In the genomic region with DNA sequence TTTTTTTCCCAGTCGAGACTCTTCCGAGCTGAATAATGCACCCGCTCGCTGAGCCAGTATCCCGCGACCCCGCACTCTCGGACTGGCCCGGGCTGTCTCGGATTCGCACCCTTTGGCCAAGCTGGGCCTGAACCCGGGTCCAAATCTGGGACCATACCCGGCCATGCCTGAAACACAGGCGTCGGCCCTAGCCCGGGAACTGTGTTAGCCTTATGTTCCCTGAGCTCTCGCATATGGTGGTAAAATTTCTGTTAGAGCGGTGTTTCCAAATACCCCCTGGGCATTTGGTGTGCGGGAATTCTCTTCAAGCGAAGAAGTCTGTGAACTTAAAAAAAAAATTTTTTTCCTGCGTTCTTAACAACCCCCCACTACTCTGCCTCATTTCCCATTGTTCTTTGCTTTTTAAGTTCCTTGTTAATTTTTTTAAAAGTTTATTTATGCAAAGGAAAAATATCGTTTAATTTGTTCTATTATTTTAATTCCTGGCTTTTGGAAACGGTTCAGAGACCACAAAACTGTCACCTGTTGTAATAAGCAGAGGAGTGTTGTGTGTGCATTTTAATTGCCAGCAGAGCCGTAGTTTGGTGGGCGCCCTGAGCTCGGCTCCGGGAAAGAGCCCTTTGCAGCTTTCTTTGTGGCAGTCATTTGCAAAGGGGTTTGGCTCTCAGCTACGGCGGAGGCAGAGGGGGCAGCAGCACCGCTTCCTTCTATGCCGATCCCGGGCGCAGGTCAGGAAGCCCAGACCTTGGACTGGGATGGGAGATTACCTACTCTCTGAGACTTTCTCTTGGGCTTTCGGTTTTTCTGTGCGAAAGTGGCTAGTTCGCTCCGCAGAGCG, we compare ENCODE assay signal across 9 cellular contexts. TPM values are rescaled to one million over a fixed set of nuclear protein-coding genes. Genes with fewer than 3 reads are reported as not detected.
A peak's percentile ranks its signal among the peaks of the same experiment; 100 is the strongest.
DNase-seq lines count a peak whose midpoint lies in the region; TF ChIP-seq lines count a peak whose summit lies in the region.
"Had no signal": no experiment of that assay in that cellular context is flagged by ENCODE, and none has a peak within 500 bp of the region (broad histone marks: within the 10 kb centered on the region; RNA-seq: fewer than 3 reads in every experiment).

No MANE protein-coding gene starts in this region.

- H3K9me3 ChIP-seq in ES-I3 (ENCODE audit: control insufficient read depth, insufficient read depth, low read length) (no peaks in the 10 kb centered on the region), tibial artery (no peaks in the 10 kb centered on the region)

- H3K9ac ChIP-seq in ES-I3 (ENCODE audit: low read depth, low read length): peak overlapping the region; percentile 54; the same call in 1 of the 2 replicates

- no peak overlapping the region for H3K4me3 Mint-ChIP-seq in nephron progenitor cell
- no peak overlapping the region for H3K4me3 Mint-ChIP-seq in activated T-helper 2 cell treated with anti-CD3 and anti-CD28 coated beads, Interferon-gamma antibody, Interleukin-2, Interleukin-4, amounts not matched to agents 10 μg/mL and 5 μg/mL and 100 μg/mL, durations not matched to agents 14 hours and 24 hours and 36 hours (ENCODE audit: low read depth)

- H3K4me1 ChIP-seq in ES-I3 (ENCODE audit: insufficient read depth, low read length) (peaks cover 7% of the 10 kb centered on the region; the same call in 1 of the 2 replicates), tibial artery (peaks cover 0 to 38% (median 33%) of the 10 kb centered on the region in 4 donors)

- TF ChIP-seq CTCF in coronary artery (IDR thresholded peaks at IDR 0.05) (no peak), nephron progenitor cell (IDR thresholded peaks at IDR 0.05) (no peak), tibial artery (IDR thresholded peaks at IDR 0.05) (no peak)

- no peak overlapping the region for H3K27ac ChIP-seq in coronary artery
- H3K27ac ChIP-seq in tibial artery: no peak overlapping the region

- H3K27me3 ChIP-seq in tibial artery: peaks cover 16 to 98% of the 10 kb centered on the region in 2 donors

- H3K4me3 ChIP-seq in coronary artery (peak overlapping the region; percentile 75), tibial artery (no peak overlapping the region)

- H3K27ac Mint-ChIP-seq in nephron progenitor cell: peak overlapping the region; percentile 62
- H3K27ac Mint-ChIP-seq in activated T-helper 2 cell treated with anti-CD3 and anti-CD28 coated beads, Interferon-gamma antibody, Interleukin-2, Interleukin-4, amounts not matched to agents 10 μg/mL and 5 μg/mL and 100 μg/mL, durations not matched to agents 14 hours and 24 hours and 36 hours: no peak overlapping the region

- H3K4me1 Mint-ChIP-seq in nephron progenitor cell: peaks cover 10% of the 10 kb centered on the region
- H3K4me1 Mint-ChIP-seq in activated T-helper 2 cell treated with anti-CD3 and anti-CD28 coated beads, Interferon-gamma antibody, Interleukin-2, Interleukin-4, amounts not matched to agents 10 μg/mL and 5 μg/mL and 100 μg/mL, durations not matched to agents 14 hours and 24 hours and 36 hours (ENCODE audit: low read depth): peaks cover 24% of the 10 kb centered on the region

- H3K9me3 Mint-ChIP-seq in nephron progenitor cell: no peaks in the 10 kb centered on the region
- no peaks in the 10 kb centered on the region for H3K9me3 Mint-ChIP-seq in activated T-helper 2 cell treated with anti-CD3 and anti-CD28 coated beads, Interferon-gamma antibody, Interleukin-2, Interleukin-4, amounts not matched to agents 10 μg/mL and 5 μg/mL and 100 μg/mL, durations not matched to agents 14 hours and 24 hours and 36 hours

- H3K36me3 ChIP-seq in ES-I3 (ENCODE audit: insufficient read depth, low read length) (no peaks in the 10 kb centered on the region), tibial artery (no peaks in the 10 kb centered on the region)

- DNase-seq in NCI-H510A (lab: John Stamatoyannopoulos, UW) (peak; percentile 67), coronary artery (ENCODE audit: low spot score) (no peak), nephron progenitor cell (peak; percentile 60), SIG-M5 (lab: John Stamatoyannopoulos, UW) (no peak), NCI-H2196 (lab: John Stamatoyannopoulos, UW; ENCODE audit: unreplicated experiment) (no peak), tibial artery (no peak)
- DNase-seq in activated T-helper 2 cell treated with anti-CD3 and anti-CD28 coated beads, Interferon-gamma antibody, Interleukin-2, Interleukin-4, amounts not matched to agents 10 μg/mL and 5 μg/mL and 100 μg/mL, durations not matched to agents 14 hours and 24 hours and 36 hours (ENCODE audit: low spot score): no peak
- DNase-seq: amniotic stem cell had no signal

- no peaks in the 10 kb centered on the region for H3K36me3 Mint-ChIP-seq in nephron progenitor cell (ENCODE audit: low read depth)
- no peaks in the 10 kb centered on the region for H3K36me3 Mint-ChIP-seq in activated T-helper 2 cell treated with anti-CD3 and anti-CD28 coated beads, Interferon-gamma antibody, Interleukin-2, Interleukin-4, amounts not matched to agents 10 μg/mL and 5 μg/mL and 100 μg/mL, durations not matched to agents 14 hours and 24 hours and 36 hours (ENCODE audit: low read depth)

- peaks cover 18% of the 10 kb centered on the region for H3K27me3 Mint-ChIP-seq in nephron progenitor cell (ENCODE audit: low read depth, poor library complexity)
- peaks cover 26% of the 10 kb centered on the region for H3K27me3 Mint-ChIP-seq in activated T-helper 2 cell treated with anti-CD3 and anti-CD28 coated beads, Interferon-gamma antibody, Interleukin-2, Interleukin-4, amounts not matched to agents 10 μg/mL and 5 μg/mL and 100 μg/mL, durations not matched to agents 14 hours and 24 hours and 36 hours (ENCODE audit: low read depth)

- intact Hi-C loops in activated T-helper 2 cell treated with anti-CD3 and anti-CD28 coated beads, Interferon-gamma antibody, Interleukin-2, Interleukin-4, amounts not matched to agents 10 μg/mL and 5 μg/mL and 100 μg/mL, durations not matched to agents 14 hours and 24 hours and 36 hours (cut with micrococcal nuclease): no loop called here
- intact Hi-C loops in tibial artery (cut with DNase I; ENCODE audit: low total_unique reads): loop anchor here (10.0 kb wide), 1 partner anchor 194 kb away; the partner anchor contains the start of gene DMAP1

RNA-seq across cellular contexts. Expression of gene RNF220, which starts 3.3 kb away (rescaled TPM):
- 88.0 and 89.5 TPM in 2 replicates for total RNA-seq in activated T-helper 2 cell treated with anti-CD3 and anti-CD28 coated beads, Interferon-gamma antibody, Interleukin-2, Interleukin-4, amounts not matched to agents 10 μg/mL and 5 μg/mL and 100 μg/mL, durations not matched to agents 14 hours and 24 hours and 36 hours

RNA-seq across cellular contexts. Expression of gene ERI3, which starts 53.3 kb away (rescaled TPM):
- total RNA-seq in activated T-helper 2 cell treated with anti-CD3 and anti-CD28 coated beads, Interferon-gamma antibody, Interleukin-2, Interleukin-4, amounts not matched to agents 10 μg/mL and 5 μg/mL and 100 μg/mL, durations not matched to agents 14 hours and 24 hours and 36 hours: 40.6 and 43.5 TPM in 2 replicates

Comparison
In these comparisons a context has a peak if more than half of its experiments do, and no peak if none do; other contexts are left out.
1. DNase-seq: peak in NCI-H510A (single experiment) and nephron progenitor cell (single experiment); none in coronary artery (single experiment), SIG-M5 (single experiment), activated T-helper 2 cell treated with anti-CD3 and anti-CD28 coated beads, Interferon-gamma antibody, Interleukin-2, Interleukin-4, amounts not matched to agents 10 μg/mL and 5 μg/mL and 100 μg/mL, durations not matched to agents 14 hours and 24 hours and 36 hours (single experiment), NCI-H2196 (single experiment) and tibial artery (0 of 2).